In the genomic region with DNA sequence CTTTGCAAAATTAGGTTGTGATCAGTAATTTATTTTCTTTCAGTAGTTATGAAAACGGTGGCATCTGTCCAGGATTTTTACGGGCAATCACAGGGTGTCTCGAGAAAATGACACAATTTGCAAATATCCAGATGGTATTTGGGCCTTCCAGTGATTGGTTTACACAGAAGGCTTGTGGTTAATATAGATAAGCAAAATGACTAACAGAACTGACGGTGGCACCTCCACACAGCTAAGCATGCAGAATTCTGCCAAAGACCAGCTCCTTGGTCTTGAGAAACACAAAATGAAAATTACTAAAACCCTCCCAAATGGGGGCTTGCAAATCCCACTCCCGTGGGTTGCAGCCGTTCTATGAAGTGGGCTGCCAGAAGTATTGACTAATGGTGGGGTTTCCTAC, we compare ENCODE assay signal across 10 cellular contexts. TPM values are rescaled to one million over a fixed set of nuclear protein-coding genes. Genes with fewer than 3 reads are reported as not detected.
A peak's percentile ranks its signal among the peaks of the same experiment; 100 is the strongest.
DNase-seq lines count a peak whose midpoint lies in the region; ATAC-seq and TF ChIP-seq lines count a peak whose summit lies in the region.
"Had no signal": no experiment of that assay in that cellular context is flagged by ENCODE, and none has a peak within 500 bp of the region (broad histone marks: within the 10 kb centered on the region; RNA-seq: fewer than 3 reads in every experiment).

No MANE protein-coding gene starts in this region.

- no peak overlapping the region for H2AFZ ChIP-seq in trophoblast cell (ENCODE audit: insufficient read depth, low read length, poor library complexity)

- H3K23ac ChIP-seq in trophoblast cell (ENCODE audit: low read length): no peak overlapping the region

- no peak overlapping the region for H4K12ac ChIP-seq in trophoblast cell (ENCODE audit: low read depth, low read length)

- no peaks in the 10 kb centered on the region for H3K79me1 ChIP-seq in trophoblast cell (ENCODE audit: low read length)

- intact Hi-C loops in breast epithelium (cut with DNase I; ENCODE audit: low total_unique reads): no loop called here

- H3K36me3 ChIP-seq in Peyer's patch (no peaks in the 10 kb centered on the region), breast epithelium (no peaks in the 10 kb centered on the region), trophoblast cell (ENCODE audit: control insufficient read depth in 1 of 2, insufficient read depth in 2 of 2, low read length in 2 of 2) (no peaks in the 10 kb centered on the region), gastroesophageal sphincter (no peaks in the 10 kb centered on the region)

- no peak overlapping the region for H4K8ac ChIP-seq in trophoblast cell (ENCODE audit: low read depth, low read length)

- H3K4me1 ChIP-seq in Peyer's patch: peaks cover 0 to 13% (median 8%) of the 10 kb centered on the region in 4 donors
- H3K4me1 ChIP-seq in breast epithelium: peaks cover 7 to 9% of the 10 kb centered on the region in 2 donors
- peaks cover 4 to 8% of the 10 kb centered on the region in 2 experiments for H3K4me1 ChIP-seq in trophoblast cell (ENCODE audit: control insufficient read depth in 1 of 2, insufficient read depth in 2 of 2, low read length in 2 of 2)
- H3K4me1 ChIP-seq in gastroesophageal sphincter: peaks cover 0 to 59% (median 10%) of the 10 kb centered on the region in 3 donors

- no peak overlapping the region for H2AK5ac ChIP-seq in trophoblast cell (ENCODE audit: low read length)

- peak overlapping the region in 3 of 4 donors; percentile 16 to 51 (median 39) for H3K27ac ChIP-seq in Peyer's patch
- H3K27ac ChIP-seq in breast epithelium: peak overlapping the region; percentile 13 to 59
- no peak overlapping the region for H3K27ac ChIP-seq in trophoblast cell (ENCODE audit: low read depth, low read length)
- no peak overlapping the region for H3K27ac ChIP-seq in gastroesophageal sphincter
- H3K27ac ChIP-seq: 22Rv1 had no signal

- no peak overlapping the region for H3K4me2 ChIP-seq in trophoblast cell (ENCODE audit: low read length)

- peak; percentile 42 for DNase-seq in DMS 273 (lab: John Stamatoyannopoulos, UW; ENCODE audit: unreplicated experiment)
- no peak for DNase-seq in DMS 273 treated with DMSO at 0.1 percent for 48 hours (lab: John Stamatoyannopoulos, UW)
- no peak for DNase-seq in Peyer's patch
- DNase-seq in breast epithelium (ENCODE audit: low spot score in 2 of 2): no peak
- DNase-seq in trophoblast cell: peak; percentile 4 to 21
- DNase-seq: stimulated activated CD4-positive, alpha-beta T cell treated with anti-CD3 and anti-CD28 coated beads, Interleukin-4, amount 100 ng/mL, for 1 hour had no signal

- no peak overlapping the region for H4K91ac ChIP-seq in trophoblast cell (ENCODE audit: low read depth, low read length)

- no peaks in the 10 kb centered on the region for H3K79me2 ChIP-seq in trophoblast cell (ENCODE audit: control insufficient read depth, insufficient read depth, low read length, poor library complexity)

- no peak overlapping the region for H3K4ac ChIP-seq in trophoblast cell (ENCODE audit: low read depth, low read length)

- no peak for TF ChIP-seq EP300 in gastroesophageal sphincter (IDR thresholded peaks at IDR 0.05)

- H3K18ac ChIP-seq in trophoblast cell (ENCODE audit: low read length): no peak overlapping the region

- TF ChIP-seq CTCF in Peyer's patch (IDR thresholded peaks at IDR 0.05) (no peak), breast epithelium (IDR thresholded peaks at IDR 0.05) (no peak), gastroesophageal sphincter (IDR thresholded peaks at IDR 0.05) (no peak)

- H2BK12ac ChIP-seq in trophoblast cell (ENCODE audit: low read length): no peak overlapping the region

- no peak overlapping the region for H2BK120ac ChIP-seq in trophoblast cell (ENCODE audit: insufficient read depth, low read length, poor library complexity)

- H2BK5ac ChIP-seq in trophoblast cell (ENCODE audit: low read depth, low read length, poor library complexity): no peak overlapping the region

- H3K9me3 ChIP-seq in Peyer's patch (no peaks in the 10 kb centered on the region), breast epithelium (no peaks in the 10 kb centered on the region), trophoblast cell (ENCODE audit: insufficient read depth, low read depth, low read length) (no peaks in the 10 kb centered on the region), gastroesophageal sphincter (no peaks in the 10 kb centered on the region)

- ATAC-seq in gastroesophageal sphincter (no peak), HG03354 (IDR thresholded peaks at IDR 0.05; ENCODE audit: poor library complexity, severe bottlenecking, unreplicated experiment) (no peak), GM19035 (IDR thresholded peaks at IDR 0.05; ENCODE audit: unreplicated experiment) (no peak)

- H3K27me3 ChIP-seq in Peyer's patch (no peaks in the 10 kb centered on the region), breast epithelium (no peaks in the 10 kb centered on the region), trophoblast cell (ENCODE audit: insufficient read depth, low read length) (no peaks in the 10 kb centered on the region), gastroesophageal sphincter (no peaks in the 10 kb centered on the region)

- H3K14ac ChIP-seq in trophoblast cell (ENCODE audit: low read length): no peak overlapping the region

- WGBS in trophoblast cell (ENCODE audit: extremely low coverage, insufficient coverage, insufficient read length): no CpG with 5 or more reads among the region's 6 CpGs
- 71 to 82% methylated on average over 6 of the region's 6 CpGs for WGBS in gastroesophageal sphincter (ENCODE audit: low coverage in 1 of 2), 2 donors

- TF ChIP-seq POLR2A in Peyer's patch (IDR thresholded peaks at IDR 0.05): no peak
- TF ChIP-seq POLR2A in breast epithelium (IDR thresholded peaks at IDR 0.05): no peak
- no peak for TF ChIP-seq POLR2A in gastroesophageal sphincter (IDR thresholded peaks at IDR 0.05)

- no peak overlapping the region for H3K9ac ChIP-seq in trophoblast cell (ENCODE audit: low read length)

- H3K4me3 ChIP-seq in Peyer's patch: no peak overlapping the region
- H3K4me3 ChIP-seq in breast epithelium: no peak overlapping the region
- H3K4me3 ChIP-seq in trophoblast cell (ENCODE audit: low read depth, low read length): no peak overlapping the region
- H3K4me3 ChIP-seq in gastroesophageal sphincter: no peak overlapping the region

RNA-seq across cellular contexts. Expression of a gene that starts 5.5 kb away (rescaled TPM):
- total RNA-seq in Peyer's patch (10 to 100 TPM in 1 of 4 donors, 1 to 10 TPM in 3; 4.5 to 40.4 (median 6.2) TPM), breast epithelium (10 to 100 TPM; 11.0 to 45.4 (median 25.2) TPM), gastroesophageal sphincter (10 to 100 TPM; 10.1 to 21.6 (median 10.5) TPM)
- 21.0 and 22.3 TPM in 2 replicates for polyA plus RNA-seq in trophoblast cell (2013)

Comparison
In these comparisons a context has a peak if more than half of its experiments do, and no peak if none do; other contexts are left out.
1. DNase-seq: peak in DMS 273 (single experiment) and trophoblast cell (2 of 2); none in DMS 273 treated with DMSO at 0.1 percent for 48 hours (single experiment), Peyer's patch (0 of 3) and breast epithelium (0 of 2).
2. H3K27ac ChIP-seq: peak in Peyer's patch (3 of 4) and breast epithelium (2 of 2); none in trophoblast cell (single experiment) and gastroesophageal sphincter (0 of 4).